30 cellular contexts compared by ENCODE assay signal in the genomic region with DNA sequence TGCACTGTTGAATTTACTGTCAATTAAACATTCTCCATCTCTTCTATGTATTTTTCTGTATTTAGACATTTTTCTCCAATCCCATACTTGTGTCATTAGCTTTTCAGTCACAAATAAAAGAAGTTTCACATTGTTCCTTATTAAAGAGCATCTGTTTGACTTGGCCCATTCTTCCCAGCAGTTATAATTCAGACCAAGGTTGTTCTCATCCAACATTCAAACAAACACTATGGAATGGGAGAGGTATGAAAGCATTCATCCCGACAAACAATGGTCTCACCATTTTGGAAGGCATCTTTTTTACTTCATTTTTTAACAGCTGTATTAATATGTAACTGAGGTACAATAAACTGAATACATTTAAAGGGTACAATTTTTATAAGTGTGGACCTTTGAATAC.
DNase-seq lines count a peak whose midpoint lies in the region; ATAC-seq and TF ChIP-seq lines count a peak whose summit lies in the region.
"Had no signal": no experiment of that assay in that cellular context is flagged by ENCODE, and none has a peak within 500 bp of the region (broad histone marks: within the 10 kb centered on the region; RNA-seq: fewer than 3 reads in every experiment).

No MANE protein-coding gene starts in this region.

- H3K4me2 ChIP-seq in PC-3 (ENCODE audit: low read length) = no peak overlapping the region
- H3K4me2 ChIP-seq: A549; BLaER1; BLaER1 treated with 17β-estradiol and CSF1 and Interleukin-3, amounts not matched to agents 10 nM and 100 nM had no signal

- no peaks in the 10 kb centered on the region for H3K27me3 ChIP-seq in prostate gland (replicated peaks; ENCODE audit: insufficient read depth)
- no peaks in the 10 kb centered on the region for H3K27me3 ChIP-seq in PC-3 (ENCODE audit: low read length)
- no peaks in the 10 kb centered on the region for H3K27me3 ChIP-seq in lower lobe of right lung (ENCODE audit: low read depth)
- H3K27me3 ChIP-seq: BE2C; BLaER1; BLaER1 treated with 17β-estradiol and CSF1 and Interleukin-3, amounts not matched to agents 10 nM and 100 nM had no signal

- POLR2A ChIA-PET in PC-3 (lab: Charles Lee; ENCODE audit: unreplicated experiment) = no interaction called here

- 14% methylated on average over 1 of the region's 1 CpG for WGBS in prostate gland

- H3K27ac ChIP-seq in VCaP (peak overlapping the region; percentile 77), prostate gland (peak overlapping the region in 1 of 2 donors; percentile 75), PC-3 (ENCODE audit: low read length) (no peak overlapping the region), lower lobe of right lung (no peak overlapping the region)
- H3K27ac ChIP-seq: 22Rv1; A549; BLaER1; BLaER1 treated with 17β-estradiol and CSF1 and Interleukin-3, amounts not matched to agents 10 nM and 100 nM had no signal

- DNase-seq in LNCaP clone FGC (ENCODE audit: low read depth) (peak; percentile 89), prostate gland (ENCODE audit: low spot score) (peak; percentile 55), PC-3 (no peak), NCI-H1092 treated with DMSO at 0.1 percent for 48 hours (lab: John Stamatoyannopoulos, UW) (no peak), lower lobe of right lung (no peak)
- DNase-seq: 8988T; ACHN; AML-193; BE2C; C1 segment of cervical spinal cord; Caco-2; Calu3; CD4-positive, alpha-beta memory T cell; CD4-positive, alpha-beta T cell; CD4-positive, CD25-positive, alpha-beta regulatory T cell; CD8-positive, alpha-beta memory T cell; CD8-positive, alpha-beta T cell; COR-L47; DMS 273 treated with DMSO at 0.1 percent for 48 hours; DMS153; DMS53; DMS79; DMS79 treated with DMSO at 0.1 percent for 48 hours; DND-41; EL had no signal

- H3K4me1 ChIP-seq in prostate gland (replicated peaks) (peaks cover 10% of the 10 kb centered on the region), PC-3 (ENCODE audit: insufficient read depth, low read length) (no peaks in the 10 kb centered on the region), lower lobe of right lung (no peaks in the 10 kb centered on the region)
- H3K4me1 ChIP-seq: A549, BE2C had no signal

- BruUV-seq in PC-3 (replicated peaks; lab: Mats Ljungman, UMichigan) = no TSS peak

- no peak overlapping the region for H3K9ac ChIP-seq in PC-3 (ENCODE audit: low read length)
- H3K9ac ChIP-seq: BLaER1; BLaER1 treated with 17β-estradiol and CSF1 and Interleukin-3, amounts not matched to agents 10 nM and 100 nM had no signal

- TF ChIP-seq CTCF in LNCaP clone FGC (IDR thresholded peaks at IDR 0.05; ENCODE audit: control insufficient read depth, extremely low read depth, insufficient read depth) (no peak), VCaP (conservative IDR thresholded peaks at IDR 0.05) (no peak), prostate gland (IDR thresholded peaks at IDR 0.05) (no peak), PC-3 (conservative IDR thresholded peaks at IDR 0.05; ENCODE audit: low read depth, low read length) (no peak), lower lobe of right lung (IDR thresholded peaks at IDR 0.05) (no peak)

- H2AFZ ChIP-seq in PC-3 (ENCODE audit: low read length) = no peak overlapping the region

- H4K20me1 ChIP-seq in PC-3 (ENCODE audit: low read length) = no peaks in the 10 kb centered on the region
- H4K20me1 ChIP-seq: BLaER1; BLaER1 treated with 17β-estradiol and CSF1 and Interleukin-3, amounts not matched to agents 10 nM and 100 nM had no signal

- no peaks in the 10 kb centered on the region for H3F3A ChIP-seq in PC-3 (ENCODE audit: low read length, unreplicated experiment)

- intact Hi-C loops in prostate gland (cut with DNase I) = no loop called here
- intact Hi-C loops in PC-3 (cut with micrococcal nuclease) = no loop called here
- intact Hi-C loops in lower lobe of right lung (cut with DNase I) = no loop called here

- H3K4me3 ChIP-seq in LNCaP clone FGC (ENCODE audit: low read depth, low read length) (no peak overlapping the region), prostate gland (no peak overlapping the region), PC-3 (ENCODE audit: low read length) (no peak overlapping the region), lower lobe of right lung (no peak overlapping the region)
- H3K4me3 ChIP-seq: A549; BLaER1; BLaER1 treated with 17β-estradiol and CSF1 and Interleukin-3, amounts not matched to agents 10 nM and 100 nM had no signal

- ATAC-seq in PC-3 = no peak
- no peak for ATAC-seq in lower lobe of right lung
- ATAC-seq: A549; CD8-positive, alpha-beta T cell had no signal

- CTCF ChIA-PET in PC-3 (lab: Charles Lee) = no interaction called here

- no peak for TF ChIP-seq POLR2A in prostate gland (IDR thresholded peaks at IDR 0.05)

- no peaks in the 10 kb centered on the region for H3K79me2 ChIP-seq in PC-3 (ENCODE audit: low read length)

- no peaks in the 10 kb centered on the region for H3K36me3 ChIP-seq in prostate gland
- H3K36me3 ChIP-seq in PC-3 (ENCODE audit: low read depth, low read length) = no peaks in the 10 kb centered on the region
- H3K36me3 ChIP-seq in lower lobe of right lung = no peaks in the 10 kb centered on the region
- H3K36me3 ChIP-seq: BE2C; BLaER1; BLaER1 treated with 17β-estradiol and CSF1 and Interleukin-3, amounts not matched to agents 10 nM and 100 nM had no signal

- H3K9me3 ChIP-seq in prostate gland = no peaks in the 10 kb centered on the region
- no peaks in the 10 kb centered on the region for H3K9me3 ChIP-seq in PC-3 (ENCODE audit: low read length)
- H3K9me3 ChIP-seq in lower lobe of right lung = no peaks in the 10 kb centered on the region
- H3K9me3 ChIP-seq: A549, BE2C had no signal

- H3K9me2 ChIP-seq in PC-3 (replicated peaks; ENCODE audit: low read length) = no peaks in the 10 kb centered on the region

Comparison
In these comparisons a context has a peak if more than half of its experiments do, and no peak if none do; other contexts are left out.
1. DNase-seq: peak in LNCaP clone FGC (single experiment) and prostate gland (single experiment); none in PC-3 (single experiment), NCI-H1092 treated with DMSO at 0.1 percent for 48 hours (single experiment) and lower lobe of right lung (single experiment).